ENCODE assay signal across 9 cellular contexts in the genomic region with DNA sequence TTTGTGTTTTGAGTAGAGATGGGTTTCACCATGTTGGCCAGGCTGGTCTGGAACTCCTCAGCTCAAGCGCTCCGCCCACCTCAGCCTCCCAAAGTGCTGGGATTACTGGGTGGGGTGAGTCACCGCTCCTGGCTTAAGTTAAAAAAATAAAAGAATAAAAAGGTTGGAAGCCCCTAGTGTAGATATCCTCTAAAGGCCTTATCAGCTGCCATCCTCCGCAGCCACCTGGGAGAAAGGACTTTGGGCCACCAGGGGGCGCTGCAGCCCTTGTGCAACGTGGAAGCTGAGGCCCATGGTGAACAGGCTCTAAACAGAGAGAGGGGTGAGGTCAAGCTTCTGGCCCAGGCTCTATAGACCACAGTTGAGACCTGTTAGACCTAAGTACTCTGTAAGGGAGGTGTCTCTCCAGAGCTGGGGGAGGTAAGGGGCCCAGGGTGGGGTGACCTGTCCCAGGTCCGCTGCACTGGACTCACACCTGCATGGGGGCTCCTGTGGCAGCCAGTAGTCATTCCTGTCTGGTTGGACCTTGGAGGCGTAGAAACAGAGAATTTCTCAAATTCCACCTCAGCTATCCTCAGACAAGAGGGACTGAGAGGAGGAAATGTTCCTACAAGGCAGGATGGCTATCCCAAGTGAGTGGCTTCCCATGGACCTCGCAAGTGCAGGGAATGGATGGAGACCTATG. TPM values are rescaled to one million over a fixed set of nuclear protein-coding genes. Genes with fewer than 3 reads are reported as not detected.
DNase-seq lines count a peak whose midpoint lies in the region; ATAC-seq, FAIRE-seq and TF ChIP-seq lines count a peak whose summit lies in the region.
"Had no signal": no experiment of that assay in that cellular context is flagged by ENCODE, and none has a peak within 500 bp of the region (broad histone marks: within the 10 kb centered on the region; RNA-seq: fewer than 3 reads in every experiment).

No MANE protein-coding gene starts in this region.

- H3K4me3 ChIP-seq in fibroblast of mammary gland (ENCODE audit: control insufficient read depth, low read depth, low read length): no peak overlapping the region
- no peak overlapping the region for H3K4me3 ChIP-seq in neural cell (ENCODE audit: low read length)
- H3K4me3 ChIP-seq: SK-N-MC had no signal

- no peak overlapping the region for H3K9ac ChIP-seq in neural cell (ENCODE audit: low read length)

- TF ChIP-seq CTCF in fibroblast of mammary gland (conservative IDR thresholded peaks at IDR 0.05; ENCODE audit: control insufficient read depth, insufficient read depth, low read depth, low read length) (peak; percentile 87), neural cell (IDR thresholded peaks at IDR 0.05; ENCODE audit: poor library complexity, severe bottlenecking) (peak; percentile 58)

- H3K36me3 Mint-ChIP-seq in activated T-cell treated with anti-CD3 and anti-CD28 coated beads, Interleukin-2, amount 50 U/mL, for 72 hours (ENCODE audit: insufficient read depth in 2 of 2): no peaks in the 10 kb centered on the region

- no peak for TF ChIP-seq EP300 in neural cell (conservative IDR thresholded peaks at IDR 0.05; ENCODE audit: poor library complexity, severe bottlenecking)

- H3K4me1 Mint-ChIP-seq in activated T-cell treated with anti-CD3 and anti-CD28 coated beads, Interleukin-2, amount 50 U/mL, for 72 hours (ENCODE audit: low read depth): peaks cover 35% of the 10 kb centered on the region

- H3K79me2 ChIP-seq in neural cell (replicated peaks; ENCODE audit: insufficient read depth, low read length): no peaks in the 10 kb centered on the region

- no peaks in the 10 kb centered on the region for H3K9me3 Mint-ChIP-seq in activated T-cell treated with anti-CD3 and anti-CD28 coated beads, Interleukin-2, amount 50 U/mL, for 72 hours

- H3K9me2 ChIP-seq in neural cell (ENCODE audit: insufficient read depth, low read length): no peaks in the 10 kb centered on the region

- no peak for FAIRE-seq in RCC 7860 (lab: Jason Lieb, UNC)

- peak overlapping the region; percentile 22 for H3K27ac Mint-ChIP-seq in activated T-cell treated with anti-CD3 and anti-CD28 coated beads, Interleukin-2, amount 50 U/mL, for 72 hours

- H3K9me3 ChIP-seq in neural cell (ENCODE audit: low read length): no peaks in the 10 kb centered on the region

- no peaks in the 10 kb centered on the region for H4K20me1 ChIP-seq in neural cell (ENCODE audit: insufficient read depth)

- ATAC-seq in activated T-cell treated with anti-CD3 and anti-CD28 coated beads, Interleukin-2, amount 50 U/mL, for 72 hours (replicated peaks in 1 of 2): peak; percentile 59 to 74
- no peak for ATAC-seq in GM21717 (IDR thresholded peaks at IDR 0.05; ENCODE audit: unreplicated experiment)

- no peaks in the 10 kb centered on the region for H3F3A ChIP-seq in neural cell (ENCODE audit: insufficient read depth, low read length, poor library complexity, severe bottlenecking)

- no peaks in the 10 kb centered on the region for H3K27me3 ChIP-seq in neural cell (ENCODE audit: insufficient read depth, low read depth, low read length)

- H3K27ac ChIP-seq in neural cell (ENCODE audit: low read length): no peak overlapping the region
- H3K27ac ChIP-seq: SK-N-MC had no signal

- H3K36me3 ChIP-seq in neural cell (ENCODE audit: insufficient read depth, low read length): no peaks in the 10 kb centered on the region

- DNase-seq in DMS153 (lab: John Stamatoyannopoulos, UW) (peak; percentile 57), Kasumi-1 (lab: John Stamatoyannopoulos, UW) (peak; percentile 73 to 74), RCC 7860 (ENCODE audit: low spot score) (peak; percentile 47), fibroblast of mammary gland (ENCODE audit: low read depth) (peak; percentile 72)
- peak; percentile 87 to 92 for DNase-seq in activated T-cell treated with anti-CD3 and anti-CD28 coated beads, Interleukin-2, amount 50 U/mL, for 72 hours
- DNase-seq in stimulated activated naive CD4-positive, alpha-beta T cell (lab: John Stamatoyannopoulos, UW): peak; percentile 40 to 81 (median 69)

- H3K4me2 ChIP-seq in neural cell (ENCODE audit: low read length): no peak overlapping the region

- no peak overlapping the region for H2AFZ ChIP-seq in neural cell (ENCODE audit: low read depth, low read length)

- peaks cover 18% of the 10 kb centered on the region for H3K27me3 Mint-ChIP-seq in activated T-cell treated with anti-CD3 and anti-CD28 coated beads, Interleukin-2, amount 50 U/mL, for 72 hours (ENCODE audit: low read depth)

- H3K4me3 Mint-ChIP-seq in activated T-cell treated with anti-CD3 and anti-CD28 coated beads, Interleukin-2, amount 50 U/mL, for 72 hours: no peak overlapping the region

- peak; percentile 38 for TF ChIP-seq RAD21 in neural cell (conservative IDR thresholded peaks at IDR 0.05)

TF ChIP-seq in neural cell, 6 proteins besides CTCF, POLR2A, EP300 and RAD21:
- no peak for TF ChIP-seq POLR2AphosphoS5 (IDR thresholded peaks at IDR 0.05)
- no peak for TF ChIP-seq TAF1 (IDR thresholded peaks at IDR 0.05; ENCODE audit: low read depth)
- no peak for TF ChIP-seq MXI1 (conservative IDR thresholded peaks at IDR 0.05; ENCODE audit: poor library complexity, severe bottlenecking)
- no peak for TF ChIP-seq EZH2 (IDR thresholded peaks at IDR 0.05; ENCODE audit: borderline replicate concordance, insufficient read depth, low read length, poor library complexity, severe bottlenecking)
- TF ChIP-seq SMC3 (conservative IDR thresholded peaks at IDR 0.05; ENCODE audit: poor library complexity): peak; percentile 30

RNA-seq across cellular contexts. Expression of a gene that starts 14.0 kb away (rescaled TPM):
- total RNA-seq in activated T-cell treated with anti-CD3 and anti-CD28 coated beads, Interleukin-2, amount 50 U/mL, for 72 hours: 100 to 1,000 TPM; 121 to 150 TPM
- polyA plus RNA-seq in neural cell: 16.2 and 18.3 TPM in 2 replicates
- polyA minus RNA-seq in neural cell: 16.1 and 22.6 TPM in 2 replicates

RNA-seq across cellular contexts. Expression of a gene that starts 18.1 kb away (rescaled TPM):
- total RNA-seq in activated T-cell treated with anti-CD3 and anti-CD28 coated beads, Interleukin-2, amount 50 U/mL, for 72 hours: 10 to 100 TPM in 1 of 2 donors, 1 to 10 TPM in 1; 5.8 to 12.4 TPM
- 8.0 and 9.1 TPM in 2 replicates for polyA plus RNA-seq in neural cell
- polyA minus RNA-seq in neural cell: 18.7 and 21.5 TPM in 2 replicates

RNA-seq across cellular contexts. Expression of a gene that starts 45.8 kb away (rescaled TPM):
- 100 to 1,000 TPM in 1 of 2 donors, 10 to 100 TPM in 1; 91.0 to 111 TPM for total RNA-seq in activated T-cell treated with anti-CD3 and anti-CD28 coated beads, Interleukin-2, amount 50 U/mL, for 72 hours
- 90.9 and 117 TPM in 2 replicates for polyA plus RNA-seq in neural cell
- polyA minus RNA-seq in neural cell: 158 and 204 TPM in 2 replicates
